Comparison of ENCODE assay signal across 9 cellular contexts in genomic region chr5:129541648-129542251, GRCh38.
DNase-seq lines count a peak whose midpoint lies in the region; ATAC-seq and TF ChIP-seq lines count a peak whose summit lies in the region.
"Had no signal": no experiment of that assay in that cellular context is flagged by ENCODE, and none has a peak within 500 bp of the region (broad histone marks: within the 10 kb centered on the region; RNA-seq: fewer than 3 reads in every experiment).

No MANE protein-coding gene starts in this region.

- no peaks in the 10 kb centered on the region; the same call in 1 of the 2 replicates for H3K9me3 ChIP-seq in BE2C
- H3K9me3 ChIP-seq in thyroid gland: no peaks in the 10 kb centered on the region

- TF ChIP-seq POLR2A in thyroid gland (IDR thresholded peaks at IDR 0.05): no peak

- 85 to 86% methylated on average over 4 of the region's 4 CpGs for WGBS in thyroid gland, 2 donors

- peak; percentile 45 for TF ChIP-seq CTCF in BE2C (IDR thresholded peaks at IDR 0.05; ENCODE audit: low read depth, low read length)
- no peak for TF ChIP-seq CTCF in choroid plexus epithelial cell (conservative IDR thresholded peaks at IDR 0.05; ENCODE audit: low read depth, low read length)
- no peak for TF ChIP-seq CTCF in thyroid gland (IDR thresholded peaks at IDR 0.05)

- H3K4me3 ChIP-seq in BE2C (ENCODE audit: low read depth, low read length): no peak overlapping the region
- no peak overlapping the region for H3K4me3 ChIP-seq in choroid plexus epithelial cell (ENCODE audit: low read depth, low read length)
- H3K4me3 ChIP-seq in thyroid gland (replicated peaks in 1 of 3): no peak overlapping the region

- no peak overlapping the region for H3K27ac ChIP-seq in thyroid gland

- DNase-seq in BE2C (no peak), LHCN-M2 (ENCODE audit: low read depth) (peak; percentile 43), choroid plexus epithelial cell (ENCODE audit: low read depth) (peak; percentile 3), thyroid gland (no peak), NCI-H510A (lab: John Stamatoyannopoulos, UW) (no peak)
- DNase-seq in stimulated activated naive CD8-positive, alpha-beta T cell treated with anti-CD3 and anti-CD28 coated beads, Interleukin-15, Interleukin-2, amounts not matched to agents 100 U/mL and 50 U/mL, for 24 hours: no peak
- DNase-seq: effector CD8-positive, alpha-beta T cell had no signal

- H3K27me3 ChIP-seq in BE2C: no peaks in the 10 kb centered on the region
- H3K27me3 ChIP-seq in thyroid gland: no peaks in the 10 kb centered on the region

- ATAC-seq in GM21528 (IDR thresholded peaks at IDR 0.05; ENCODE audit: low FRiP score, unreplicated experiment): peak; percentile 72
- no peak for ATAC-seq in GM21723 (IDR thresholded peaks at IDR 0.05; ENCODE audit: unreplicated experiment)
- no peak for ATAC-seq in stimulated activated naive CD8-positive, alpha-beta T cell treated with anti-CD3 and anti-CD28 coated beads, Interleukin-15, Interleukin-2, amounts not matched to agents 100 U/mL and 50 U/mL, for 24 hours

- H3K4me1 ChIP-seq in BE2C: no peaks in the 10 kb centered on the region; the same call in 1 of the 2 replicates
- H3K4me1 ChIP-seq in thyroid gland: no peaks in the 10 kb centered on the region

- peaks cover 82% of the 10 kb centered on the region for H3K36me3 ChIP-seq in BE2C
- no peaks in the 10 kb centered on the region for H3K36me3 ChIP-seq in thyroid gland

- intact Hi-C loops in thyroid gland (cut with DNase I): no loop called here

Comparison
In these comparisons a context has a peak if more than half of its experiments do, and no peak if none do; other contexts are left out.
1. DNase-seq: peak in LHCN-M2 (single experiment) and choroid plexus epithelial cell (single experiment); none in BE2C (single experiment), thyroid gland (0 of 2), NCI-H510A (single experiment) and stimulated activated naive CD8-positive, alpha-beta T cell treated with anti-CD3 and anti-CD28 coated beads, Interleukin-15, Interleukin-2, amounts not matched to agents 100 U/mL and 50 U/mL, for 24 hours (single experiment).